1 cellular context compared by ENCODE assay signal in genomic region chr3:152270944-152271343, GRCh38.
TF ChIP-seq lines count a peak whose summit lies in the region.

No MANE protein-coding gene starts in this region.

TF ChIP-seq in HEK293, 187 proteins besides CTCF, POLR2A, EP300 and RAD21 (continued from another document):
- no peak for TF ChIP-seq PRDM10 (tag by site-specific recombination; IDR thresholded peaks at IDR 0.05)
- TF ChIP-seq ZNF658 (tag by site-specific recombination; IDR thresholded peaks at IDR 0.05) = no peak
- TF ChIP-seq, protein P1, sequence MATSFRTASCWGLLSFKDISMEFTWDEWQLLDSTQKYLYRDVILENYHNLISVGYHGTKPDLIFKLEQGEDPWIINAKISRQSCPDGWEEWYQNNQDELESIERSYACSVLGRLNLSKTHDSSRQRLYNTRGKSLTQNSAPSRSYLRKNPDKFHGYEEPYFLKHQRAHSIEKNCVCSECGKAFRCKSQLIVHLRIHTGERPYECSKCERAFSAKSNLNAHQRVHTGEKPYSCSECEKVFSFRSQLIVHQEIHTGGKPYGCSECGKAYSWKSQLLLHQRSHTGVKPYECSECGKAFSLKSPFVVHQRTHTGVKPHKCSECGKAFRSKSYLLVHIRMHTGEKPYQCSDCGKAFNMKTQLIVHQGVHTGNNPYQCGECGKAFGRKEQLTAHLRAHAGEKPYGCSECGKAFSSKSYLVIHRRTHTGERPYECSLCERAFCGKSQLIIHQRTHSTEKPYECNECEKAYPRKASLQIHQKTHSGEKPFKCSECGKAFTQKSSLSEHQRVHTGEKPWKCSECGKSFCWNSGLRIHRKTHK (tag by site-specific recombination; IDR thresholded peaks at IDR 0.05) = no peak
- no peak for TF ChIP-seq ZNF292 (tag by site-specific recombination; IDR thresholded peaks at IDR 0.05; ENCODE audit: borderline replicate concordance, low read depth)
- no peak for TF ChIP-seq ZNF354C (tag by site-specific recombination; IDR thresholded peaks at IDR 0.05; ENCODE audit: borderline replicate concordance, low read depth)
